ENCODE assay signal across 1 cellular context in the genomic region with DNA sequence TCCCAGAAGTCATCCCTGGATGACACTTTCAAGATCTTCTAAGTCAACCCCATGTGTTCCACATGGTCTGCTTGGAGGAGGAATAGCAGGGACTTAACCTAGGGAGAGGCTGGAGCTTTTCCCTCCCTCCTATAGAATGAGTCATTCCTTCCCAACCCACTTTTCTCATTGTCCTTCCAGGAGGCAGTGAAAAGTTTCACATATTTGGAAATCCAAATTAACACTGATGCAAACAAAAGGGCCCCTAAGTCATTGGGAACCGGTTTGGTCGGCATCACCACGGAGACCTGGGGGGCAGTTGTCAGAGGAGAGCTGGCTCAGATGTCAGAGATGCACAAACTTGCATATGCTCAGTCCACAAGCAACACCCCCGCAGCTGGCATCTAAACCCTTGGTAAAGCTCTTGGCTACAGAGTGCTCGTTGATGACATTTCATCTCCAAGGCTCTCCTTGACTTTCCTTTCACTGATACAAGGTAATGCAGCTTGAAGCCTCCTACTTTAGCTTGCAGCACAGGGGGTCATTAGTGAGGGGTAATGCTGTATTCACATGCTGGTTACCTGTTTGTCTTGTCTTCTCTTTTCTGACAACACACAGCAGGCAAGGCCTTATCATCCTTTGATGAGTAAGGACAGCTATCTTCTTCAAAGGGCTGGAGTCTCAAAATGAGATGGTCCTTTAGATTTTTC.
TF ChIP-seq lines count a peak whose summit lies in the region.

No MANE protein-coding gene starts in this region.

TF ChIP-seq in SK-N-SH treated with all-trans-retinoic acid at 6 μM for 48 hours, 23 proteins besides CTCF, POLR2A, EP300 and RAD21 (continued from another document):
- TF ChIP-seq, protein P1, sequence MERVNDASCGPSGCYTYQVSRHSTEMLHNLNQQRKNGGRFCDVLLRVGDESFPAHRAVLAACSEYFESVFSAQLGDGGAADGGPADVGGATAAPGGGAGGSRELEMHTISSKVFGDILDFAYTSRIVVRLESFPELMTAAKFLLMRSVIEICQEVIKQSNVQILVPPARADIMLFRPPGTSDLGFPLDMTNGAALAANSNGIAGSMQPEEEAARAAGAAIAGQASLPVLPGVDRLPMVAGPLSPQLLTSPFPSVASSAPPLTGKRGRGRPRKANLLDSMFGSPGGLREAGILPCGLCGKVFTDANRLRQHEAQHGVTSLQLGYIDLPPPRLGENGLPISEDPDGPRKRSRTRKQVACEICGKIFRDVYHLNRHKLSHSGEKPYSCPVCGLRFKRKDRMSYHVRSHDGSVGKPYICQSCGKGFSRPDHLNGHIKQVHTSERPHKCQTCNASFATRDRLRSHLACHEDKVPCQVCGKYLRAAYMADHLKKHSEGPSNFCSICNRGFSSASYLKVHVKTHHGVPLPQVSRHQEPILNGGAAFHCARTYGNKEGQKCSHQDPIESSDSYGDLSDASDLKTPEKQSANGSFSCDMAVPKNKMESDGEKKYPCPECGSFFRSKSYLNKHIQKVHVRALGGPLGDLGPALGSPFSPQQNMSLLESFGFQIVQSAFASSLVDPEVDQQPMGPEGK (CRISPR knock-in tag; IDR thresholded peaks at IDR 0.05; ENCODE audit: borderline replicate concordance), result no peak
